ENCODE assay signal across 23 cellular contexts in genomic region chr2:7721413-7721995, GRCh38.
A peak's percentile ranks its signal among the peaks of the same experiment; 100 is the strongest.
DNase-seq lines count a peak whose midpoint lies in the region; ATAC-seq and TF ChIP-seq lines count a peak whose summit lies in the region.
"Had no signal": no experiment of that assay in that cellular context is flagged by ENCODE, and none has a peak within 500 bp of the region (broad histone marks: within the 10 kb centered on the region; RNA-seq: fewer than 3 reads in every experiment).

No MANE protein-coding gene starts in this region.

- H3K4me3 Mint-ChIP-seq in GM23338: no peak overlapping the region
- no peak overlapping the region for H3K4me3 Mint-ChIP-seq in activated T-helper 1 cell treated with anti-CD3 and anti-CD28 coated beads, Interleukin-12 subunit alpha, Interleukin-12 subunit beta, Interleukin-2, Interleukin-4 antibody, amounts not matched to agents 30 ng/mL and 10 ng/mL and 1 ng/mL, durations not matched to agents 14 hours and 24 hours and 36 hours
- H3K4me3 Mint-ChIP-seq: HFFc6 had no signal

- H3F3A ChIP-seq in GM23338 (replicated peaks; ENCODE audit: low read depth): no peaks in the 10 kb centered on the region

- DNase-seq in NCI-H82 (lab: John Stamatoyannopoulos, UW) (peak; percentile 12), NCI-H82 treated with DMSO at 0.1 percent for 48 hours (lab: John Stamatoyannopoulos, UW; ENCODE audit: unreplicated experiment) (no peak), GM23338 (ENCODE audit: low spot score) (no peak), fibroblast of mammary gland (ENCODE audit: low read depth) (peak; percentile 6), NCI-H1930 (lab: John Stamatoyannopoulos, UW) (no peak), H7 (no peak), stomach (no peak)
- no peak for DNase-seq in activated T-helper 1 cell treated with anti-CD3 and anti-CD28 coated beads, Interleukin-12 subunit alpha, Interleukin-12 subunit beta, Interleukin-2, Interleukin-4 antibody, amounts not matched to agents 30 ng/mL and 10 ng/mL and 1 ng/mL, durations not matched to agents 14 hours and 24 hours and 36 hours (ENCODE audit: low spot score)
- DNase-seq: AML-193, COR-L47, HFFc6, KG1, NCI-H1105 treated with DMSO at 0.1 percent for 48 hours, NCI-H1694 treated with DMSO at 0.1 percent for 48 hours, NCI-H2107, NCI-H510A, NCI-H774, PC-3, RPMI8226, SHP77 treated with DMSO at 0.1 percent for 48 hours had no signal

- H3K9me3 ChIP-seq in stomach: no peaks in the 10 kb centered on the region

- TF ChIP-seq POLR2A in stomach (IDR thresholded peaks at IDR 0.05): no peak

- H3K36me3 Mint-ChIP-seq in GM23338 (ENCODE audit: low read depth): no peaks in the 10 kb centered on the region; the same call in 2 of the 3 replicates
- H3K36me3 Mint-ChIP-seq in activated T-helper 1 cell treated with anti-CD3 and anti-CD28 coated beads, Interleukin-12 subunit alpha, Interleukin-12 subunit beta, Interleukin-2, Interleukin-4 antibody, amounts not matched to agents 30 ng/mL and 10 ng/mL and 1 ng/mL, durations not matched to agents 14 hours and 24 hours and 36 hours (ENCODE audit: low read depth): peaks cover 14% of the 10 kb centered on the region

- H3K9me3 Mint-ChIP-seq in GM23338: no peaks in the 10 kb centered on the region; the same call in 2 of the 3 replicates
- peaks cover 13% of the 10 kb centered on the region for H3K9me3 Mint-ChIP-seq in activated T-helper 1 cell treated with anti-CD3 and anti-CD28 coated beads, Interleukin-12 subunit alpha, Interleukin-12 subunit beta, Interleukin-2, Interleukin-4 antibody, amounts not matched to agents 30 ng/mL and 10 ng/mL and 1 ng/mL, durations not matched to agents 14 hours and 24 hours and 36 hours
- H3K9me3 Mint-ChIP-seq: HFFc6 had no signal

- peaks cover 4% of the 10 kb centered on the region for H3K27me3 Mint-ChIP-seq in GM23338 (ENCODE audit: insufficient read depth, low read depth, poor library complexity)
- H3K27me3 Mint-ChIP-seq in activated T-helper 1 cell treated with anti-CD3 and anti-CD28 coated beads, Interleukin-12 subunit alpha, Interleukin-12 subunit beta, Interleukin-2, Interleukin-4 antibody, amounts not matched to agents 30 ng/mL and 10 ng/mL and 1 ng/mL, durations not matched to agents 14 hours and 24 hours and 36 hours (ENCODE audit: insufficient read depth): no peaks in the 10 kb centered on the region

- H3K9me2 ChIP-seq in GM23338 (ENCODE audit: insufficient read depth): peaks cover 11% of the 10 kb centered on the region; the same call in 1 of the 2 replicates

- ATAC-seq in GM23338: no peak
- ATAC-seq: PC-3 had no signal

- H3K36me3 ChIP-seq in GM23338 (ENCODE audit: insufficient read depth): no peaks in the 10 kb centered on the region
- no peaks in the 10 kb centered on the region for H3K36me3 ChIP-seq in H7 (replicated peaks; ENCODE audit: control insufficient read depth, insufficient read depth, low read length)
- no peaks in the 10 kb centered on the region for H3K36me3 ChIP-seq in stomach

- 90 to 95% (median 93%) methylated on average over 10 of the region's 10 CpGs for WGBS in stomach, 5 donors

- no peaks in the 10 kb centered on the region for H4K20me1 ChIP-seq in GM23338 (replicated peaks; ENCODE audit: insufficient read depth)

- H3K4me3 ChIP-seq in GM23338 (no peak overlapping the region), fibroblast of mammary gland (ENCODE audit: control insufficient read depth, low read depth, low read length) (no peak overlapping the region), H7 (ENCODE audit: insufficient read depth, low read depth, low read length) (no peak overlapping the region), stomach (no peak overlapping the region)
- H3K4me3 ChIP-seq: GM12878 had no signal

- TF ChIP-seq EP300 in stomach (IDR thresholded peaks at IDR 0.05): no peak

- no peak overlapping the region for H3K4me2 ChIP-seq in GM23338

- peak overlapping the region; percentile 34; the same call in 1 of the 2 replicates for H2AFZ ChIP-seq in GM23338

- H3K4me1 ChIP-seq in GM23338 (ENCODE audit: insufficient read depth) (0 out of 2 replicates have a peak, but pooled peaks cover 9% of the 10 kb centered on the region), stomach (no peaks in the 10 kb centered on the region)

- intact Hi-C loops in activated T-helper 1 cell treated with anti-CD3 and anti-CD28 coated beads, Interleukin-12 subunit alpha, Interleukin-12 subunit beta, Interleukin-2, Interleukin-4 antibody, amounts not matched to agents 30 ng/mL and 10 ng/mL and 1 ng/mL, durations not matched to agents 14 hours and 24 hours and 36 hours (cut with micrococcal nuclease): no loop called here
- intact Hi-C loops in stomach (cut with DNase I; ENCODE audit: low total_unique reads): no loop called here

- H3K27ac ChIP-seq in GM23338 (ENCODE audit: low read depth) (no peak overlapping the region), stomach (no peak overlapping the region)
- H3K27ac ChIP-seq: 22Rv1, C4-2B had no signal

- H3K27me3 ChIP-seq in GM23338 (ENCODE audit: insufficient read depth): no peaks in the 10 kb centered on the region
- H3K27me3 ChIP-seq in H7 (ENCODE audit: control insufficient read depth, insufficient read depth, low read length): no peaks in the 10 kb centered on the region; the same call in 1 of the 2 replicates
- no peaks in the 10 kb centered on the region for H3K27me3 ChIP-seq in stomach

- no peak overlapping the region for H3K27ac Mint-ChIP-seq in GM23338
- peak overlapping the region; percentile 23 for H3K27ac Mint-ChIP-seq in activated T-helper 1 cell treated with anti-CD3 and anti-CD28 coated beads, Interleukin-12 subunit alpha, Interleukin-12 subunit beta, Interleukin-2, Interleukin-4 antibody, amounts not matched to agents 30 ng/mL and 10 ng/mL and 1 ng/mL, durations not matched to agents 14 hours and 24 hours and 36 hours
- H3K27ac Mint-ChIP-seq: HFFc6 had no signal

- TF ChIP-seq CTCF in GM23338 (conservative IDR thresholded peaks at IDR 0.05; ENCODE audit: low read depth in 2 of 2) (no peak), fibroblast of mammary gland (conservative IDR thresholded peaks at IDR 0.05; ENCODE audit: control insufficient read depth, insufficient read depth, low read depth, low read length) (no peak), stomach (IDR thresholded peaks at IDR 0.05) (no peak)

- H3K79me2 ChIP-seq in GM23338 (replicated peaks; ENCODE audit: insufficient read depth): no peaks in the 10 kb centered on the region

- H3K4me1 Mint-ChIP-seq in GM23338: peaks cover 12% of the 10 kb centered on the region
- peaks cover 55% of the 10 kb centered on the region for H3K4me1 Mint-ChIP-seq in activated T-helper 1 cell treated with anti-CD3 and anti-CD28 coated beads, Interleukin-12 subunit alpha, Interleukin-12 subunit beta, Interleukin-2, Interleukin-4 antibody, amounts not matched to agents 30 ng/mL and 10 ng/mL and 1 ng/mL, durations not matched to agents 14 hours and 24 hours and 36 hours (ENCODE audit: low read depth)

TF ChIP-seq in GM23338, 12 proteins besides CTCF, POLR2A, EP300 and RAD21 (continues in another document):
- TF ChIP-seq, protein P1, sequence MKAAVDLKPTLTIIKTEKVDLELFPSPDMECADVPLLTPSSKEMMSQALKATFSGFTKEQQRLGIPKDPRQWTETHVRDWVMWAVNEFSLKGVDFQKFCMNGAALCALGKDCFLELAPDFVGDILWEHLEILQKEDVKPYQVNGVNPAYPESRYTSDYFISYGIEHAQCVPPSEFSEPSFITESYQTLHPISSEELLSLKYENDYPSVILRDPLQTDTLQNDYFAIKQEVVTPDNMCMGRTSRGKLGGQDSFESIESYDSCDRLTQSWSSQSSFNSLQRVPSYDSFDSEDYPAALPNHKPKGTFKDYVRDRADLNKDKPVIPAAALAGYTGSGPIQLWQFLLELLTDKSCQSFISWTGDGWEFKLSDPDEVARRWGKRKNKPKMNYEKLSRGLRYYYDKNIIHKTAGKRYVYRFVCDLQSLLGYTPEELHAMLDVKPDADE (IDR thresholded peaks at IDR 0.05): no peak
- no peak for TF ChIP-seq ZNF114 (CRISPR knock-in tag; IDR thresholded peaks at IDR 0.05)
- TF ChIP-seq POLR2AphosphoS5 (IDR thresholded peaks at IDR 0.05; ENCODE audit: low read depth): no peak

Comparison
In these comparisons a context has a peak if more than half of its experiments do, and no peak if none do; other contexts are left out.
1. DNase-seq: peak in NCI-H82 (single experiment) and fibroblast of mammary gland (single experiment); none in NCI-H82 treated with DMSO at 0.1 percent for 48 hours (single experiment), GM23338 (single experiment), activated T-helper 1 cell treated with anti-CD3 and anti-CD28 coated beads, Interleukin-12 subunit alpha, Interleukin-12 subunit beta, Interleukin-2, Interleukin-4 antibody, amounts not matched to agents 30 ng/mL and 10 ng/mL and 1 ng/mL, durations not matched to agents 14 hours and 24 hours and 36 hours (single experiment), NCI-H1930 (0 of 2), H7 (single experiment) and stomach (single experiment).